In genomic region chr17:11273596-11273995, GRCh38 we compare ENCODE assay signal across 26 cellular contexts. TPM values are rescaled to one million over a fixed set of nuclear protein-coding genes. Genes with fewer than 3 reads are reported as not detected.
DNase-seq lines count a peak whose midpoint lies in the region; TF ChIP-seq lines count a peak whose summit lies in the region.
"Had no signal": no experiment of that assay in that cellular context is flagged by ENCODE, and none has a peak within 500 bp of the region (broad histone marks: within the 10 kb centered on the region; RNA-seq: fewer than 3 reads in every experiment).

No MANE protein-coding gene starts in this region.

- H3K27ac ChIP-seq in coronary artery, result no peak overlapping the region
- H3K27ac ChIP-seq in neuronal stem cell (replicated peaks; ENCODE audit: low read length), result no peak overlapping the region
- H3K27ac ChIP-seq in right atrium auricular region, result no peak overlapping the region
- H3K27ac ChIP-seq: 22Rv1, A549, BLaER1 had no signal

- no peak overlapping the region for H3K4me3 ChIP-seq in coronary artery
- H3K4me3 ChIP-seq in neuronal stem cell (ENCODE audit: low read length in 2 of 2), result no peak overlapping the region
- no peak overlapping the region for H3K4me3 ChIP-seq in right atrium auricular region
- H3K4me3 ChIP-seq: A549, BLaER1, GM12878 had no signal

- H3K79me1 ChIP-seq in neuronal stem cell (ENCODE audit: low read depth, low read length), result no peaks in the 10 kb centered on the region

- H2AK5ac ChIP-seq in neuronal stem cell (ENCODE audit: low read depth, low read length), result no peak overlapping the region

- no peak overlapping the region for H2BK15ac ChIP-seq in neuronal stem cell (ENCODE audit: low read length)

- H3K27me3 ChIP-seq in neuronal stem cell (ENCODE audit: control insufficient read depth in 3 of 3, insufficient read depth in 3 of 3, low read depth in 1 of 3, low read length in 3 of 3) (no peaks in the 10 kb centered on the region), right atrium auricular region (no peaks in the 10 kb centered on the region)
- H3K27me3 ChIP-seq: BE2C, BLaER1 had no signal

- H3K9ac ChIP-seq in neuronal stem cell (ENCODE audit: low read depth, low read length, poor library complexity), result no peak overlapping the region
- H3K9ac ChIP-seq: BLaER1 had no signal

- H3K4me1 ChIP-seq in neuronal stem cell (ENCODE audit: control insufficient read depth in 2 of 2, insufficient read depth in 1 of 2, low read depth in 1 of 2, low read length in 2 of 2), result no peaks in the 10 kb centered on the region
- H3K4me1 ChIP-seq in right atrium auricular region, result no peaks in the 10 kb centered on the region
- H3K4me1 ChIP-seq: A549, BE2C, BLaER1 had no signal

- H2BK12ac ChIP-seq in neuronal stem cell (ENCODE audit: low read length), result no peak overlapping the region

- H3K4ac ChIP-seq in neuronal stem cell (ENCODE audit: low read length), result no peak overlapping the region

- H2AFZ ChIP-seq in neuronal stem cell (ENCODE audit: low read length), result no peak overlapping the region

- no CpG with 5 or more reads among the region's 9 CpGs for WGBS in neuronal stem cell (ENCODE audit: extremely low coverage in 2 of 2, insufficient read length in 2 of 2, insufficient replicate concordance in 1 of 2), 2 donors

- peak; percentile 61 for DNase-seq in coronary artery (ENCODE audit: low spot score)
- peak; percentile 31 for DNase-seq in islet precursor cell
- no peak for DNase-seq in neuronal stem cell (ENCODE audit: low spot score)
- DNase-seq in right atrium auricular region (ENCODE audit: low spot score), result no peak
- no peak for DNase-seq in AG08396 (ENCODE audit: low spot score)
- DNase-seq: BE2C; C1 segment of cervical spinal cord; CD4-positive, alpha-beta memory T cell; CD4-positive, CD25-positive, alpha-beta regulatory T cell; CD8-positive, alpha-beta memory T cell; COR-L47; DMS 273 treated with DMSO at 0.1 percent for 48 hours; DMS153; DMS53; DMS79; DND-41; EL; GDM1 had no signal

- TF ChIP-seq CTCF in coronary artery (IDR thresholded peaks at IDR 0.05) (no peak), right atrium auricular region (IDR thresholded peaks at IDR 0.05) (no peak)

- H3K14ac ChIP-seq in neuronal stem cell (ENCODE audit: low read length), result no peak overlapping the region

- no peak overlapping the region for H3K23ac ChIP-seq in neuronal stem cell (ENCODE audit: low read depth, low read length, poor library complexity)

- peaks cover 0 to 2% of the 10 kb centered on the region in 2 donors for H3K36me3 ChIP-seq in neuronal stem cell (replicated peaks in 1 of 2; ENCODE audit: control insufficient read depth in 2 of 2, insufficient read depth in 2 of 2, low read length in 2 of 2)
- H3K36me3 ChIP-seq in right atrium auricular region, result no peaks in the 10 kb centered on the region
- H3K36me3 ChIP-seq: BE2C, BLaER1 had no signal

- no peaks in the 10 kb centered on the region for H3K9me3 ChIP-seq in neuronal stem cell (replicated peaks in 1 of 2; ENCODE audit: control insufficient read depth in 2 of 2, insufficient read depth in 1 of 2, low read depth in 1 of 2, low read length in 2 of 2)
- no peaks in the 10 kb centered on the region for H3K9me3 ChIP-seq in right atrium auricular region
- H3K9me3 ChIP-seq: A549, BE2C, BLaER1 had no signal

- H3K4me2 ChIP-seq in neuronal stem cell (ENCODE audit: insufficient read depth, low read length, poor library complexity, severe bottlenecking), result no peak overlapping the region
- H3K4me2 ChIP-seq: A549, BLaER1 had no signal

- no peak overlapping the region for H2BK120ac ChIP-seq in neuronal stem cell (ENCODE audit: low read depth, low read length)

- no peak overlapping the region for H4K91ac ChIP-seq in neuronal stem cell (ENCODE audit: low read depth, low read length, poor library complexity)

- peak overlapping the region; percentile 13 for H3K18ac ChIP-seq in neuronal stem cell (ENCODE audit: low read length)

- H2BK5ac ChIP-seq in neuronal stem cell (ENCODE audit: low read length), result no peak overlapping the region

- H4K8ac ChIP-seq in neuronal stem cell (ENCODE audit: low read depth, low read length), result no peak overlapping the region

RNA-seq across cellular contexts. Expression of gene SHISA6, which starts 32.6 kb away (rescaled TPM):
- polyA plus RNA-seq in neuronal stem cell (2013, experiment 1 of 2), result 2.7 TPM
- polyA plus RNA-seq in neuronal stem cell (2013, experiment 2 of 2), result 2.8 TPM
- total RNA-seq in right atrium auricular region, result under 1 TPM in 1 of 2 donors, not detected in 1; 0.07 TPM
- total RNA-seq: A172; CD4-positive, alpha-beta memory T cell; CD4-positive, CD25-positive, alpha-beta regulatory T cell; CD8-positive, alpha-beta memory T cell; Daoy; G401; GM12878 had no signal
- polyA plus RNA-seq: A549; CD14-positive monocyte; CD4-positive, alpha-beta memory T cell; CD4-positive, CD25-positive, alpha-beta regulatory T cell; CD8-positive, alpha-beta memory T cell; GM12878 had no signal

Comparison
In these comparisons a context has a peak if more than half of its experiments do, and no peak if none do; other contexts are left out.
1. DNase-seq: peak in coronary artery (single experiment) and islet precursor cell (single experiment); none in neuronal stem cell (single experiment), right atrium auricular region (single experiment) and AG08396 (single experiment).